Comparison of ENCODE assay signal across 37 cellular contexts in genomic region chr4:84441758-84442377, GRCh38. TPM values are rescaled to one million over a fixed set of nuclear protein-coding genes. Genes with fewer than 3 reads are reported as not detected.
"Had no signal": no experiment of that assay in that cellular context is flagged by ENCODE, and none has a peak within 500 bp of the region (broad histone marks: within the 10 kb centered on the region; RNA-seq: fewer than 3 reads in every experiment).

No MANE protein-coding gene starts in this region.

- H3K36me3 ChIP-seq: adrenal gland, brain microvascular endothelial cell, breast epithelium, cardiac muscle cell had no signal

- H3K4me1 ChIP-seq: adrenal gland, body of pancreas, breast epithelium had no signal

- H3K4me3 ChIP-seq: adrenal gland, body of pancreas, breast epithelium, cardiac muscle cell had no signal

- FAIRE-seq: astrocyte, TTC549 had no signal

- H3K9me3 ChIP-seq: adrenal gland, body of pancreas, breast epithelium had no signal

- DNase-seq: activated B cell treated with CpG ODN at 0.5 μM for 24 hours; activated CD4-positive, alpha-beta memory T cell treated with anti-CD3 and anti-CD28 coated beads for 36 hours; activated CD4-positive, alpha-beta T cell treated with anti-CD3 and anti-CD28 coated beads for 4 hours; activated CD4-positive, alpha-beta T cell treated with anti-CD3 and anti-CD28 coated beads, Interleukin-2, amount 10 ng/mL, durations not matched to agents 24 days and 14 days; activated CD4-positive, alpha-beta T cell treated with anti-CD3 and anti-CD28 coated beads, Interleukin-2, amount 50 U/mL, for 1 hour; activated CD4-positive, alpha-beta T cell treated with anti-CD3 and anti-CD28 coated beads, Interleukin-2, amount 50 U/mL, for 4 hours; activated CD4-positive, CD25-positive, alpha-beta regulatory T cell treated with anti-CD3 and anti-CD28 coated beads, Interleukin-2, amount 50 U/mL, for 72 hours; activated CD8-positive, alpha-beta memory T cell treated with anti-CD3 and anti-CD28 coated beads, Interleukin-2, amount 50 U/mL, for 4 hours; activated CD8-positive, alpha-beta T cell treated with anti-CD3 and anti-CD28 coated beads for 36 hours; activated effector memory CD4-positive, alpha-beta T cell treated with anti-CD3 and anti-CD28 coated beads, Interleukin-2, amount 50 U/mL, for 16 hours; activated gamma-delta T cell treated with Interleukin-2 at 50 U/mL for 16 hours; activated naive CD4-positive, alpha-beta T cell; activated naive CD4-positive, alpha-beta T cell treated with anti-CD3 and anti-CD28 coated beads for 36 hours; activated naive CD4-positive, alpha-beta T cell treated with anti-CD3 and anti-CD28 coated beads, Interleukin-2, amount 50 U/mL, for 16 hours; activated naive CD8-positive, alpha-beta T cell treated with anti-CD3 and anti-CD28 coated beads for 36 hours; activated T-cell treated with anti-CD3 and anti-CD28 coated beads for 4 hours; activated T-cell treated with anti-CD3 and anti-CD28 coated beads, Interleukin-2, amount 50 U/mL, for 1 hour; activated T-cell treated with anti-CD3 and anti-CD28 coated beads, Interleukin-2, amount 50 U/mL, for 4 hours; activated T-cell treated with anti-CD3 and anti-CD28 coated beads, Interleukin-2, amount 50 U/mL, for 72 hours; adrenal gland; amniotic stem cell; aorta; body of pancreas; brain microvascular endothelial cell; caudate nucleus; cerebellar nuclear complex; T-helper 2 cell; T-helper 9 cell had no signal

- H3K27ac ChIP-seq: adrenal gland, body of pancreas, brain microvascular endothelial cell, breast epithelium, cardiac muscle cell, VCaP had no signal

- H3K27me3 ChIP-seq: body of pancreas, brain microvascular endothelial cell, breast epithelium had no signal

RNA-seq across cellular contexts. Expression of gene NKX6-1, which starts 57.2 kb away (rescaled TPM):
- total RNA-seq: activated B cell treated with CpG ODN at 0.5 μM for 24 hours; activated CD4-positive, alpha-beta memory T cell treated with anti-CD3 and anti-CD28 coated beads for 36 hours; activated CD4-positive, alpha-beta T cell treated with anti-CD3 and anti-CD28 coated beads, Interleukin-2, amount 10 ng/mL, durations not matched to agents 24 days and 14 days; activated CD8-positive, alpha-beta memory T cell treated with anti-CD3 and anti-CD28 coated beads for 36 hours; activated CD8-positive, alpha-beta T cell treated with anti-CD3 and anti-CD28 coated beads for 36 hours; activated naive CD4-positive, alpha-beta T cell treated with anti-CD3 and anti-CD28 coated beads for 36 hours; activated naive CD4-positive, alpha-beta T cell treated with anti-CD3 and anti-CD28 coated beads, Interleukin-2, amount 50 U/mL, for 72 hours; activated naive CD8-positive, alpha-beta T cell treated with anti-CD3 and anti-CD28 coated beads for 36 hours; activated T-cell treated with anti-CD3 and anti-CD28 coated beads, Interleukin-2, amount 50 U/mL, for 4 hours; activated T-cell treated with anti-CD3 and anti-CD28 coated beads, Interleukin-2, amount 50 U/mL, for 72 hours; activated T-helper 1 cell treated with anti-CD3 and anti-CD28 coated beads, Interleukin-12 subunit alpha, Interleukin-12 subunit beta, Interleukin-2, Interleukin-4 antibody, amounts not matched to agents 30 ng/mL and 10 ng/mL and 1 ng/mL, durations not matched to agents 14 hours and 24 hours and 36 hours; activated T-helper 17 cell treated with anti-CD3 and anti-CD28 coated beads, Interleukin-2, amount 50 U/mL, for 72 hours; cardiac muscle cell had no signal
- polyA plus RNA-seq: adrenal gland, cardiac muscle cell had no signal
